7 cellular contexts compared by ENCODE assay signal in genomic region chr9:108848296-108848695, GRCh38.
DNase-seq lines count a peak whose midpoint lies in the region; TF ChIP-seq lines count a peak whose summit lies in the region.
"Not testable (repeated sequence)": the region's sequence is repeated elsewhere in the genome, so short reads cannot be mapped to it uniquely, and the experiment has no call there.

No MANE protein-coding gene starts in this region.

- POLR2A ChIA-PET in RWPE1 (lab: Yijun Ruan, JAX; ENCODE audit: low non-redundant PET) = not testable (repeated sequence)

- peak overlapping the region in 7 of 11 experiments; percentile 12 to 59 (median 39); a peak in 11 of 22 replicates for H3K4me2 ChIP-seq in BLaER1 treated with 17β-estradiol and CSF1 and Interleukin-3, amounts not matched to agents 10 nM and 100 nM

- H3K27ac ChIP-seq in BLaER1 treated with 17β-estradiol and CSF1 and Interleukin-3, amounts not matched to agents 10 nM and 100 nM = not testable (repeated sequence)
- H3K27ac ChIP-seq in RWPE1 = peak overlapping the region; percentile 63

- CTCF ChIA-PET in RWPE1 (lab: Yijun Ruan, JAX) = interaction anchor here (0.6 kb wide), 1 partner anchor 311 kb away, joined by 3 read pairs; no protein-coding TSS in a partner anchor

- H3K9me3 ChIP-seq in BLaER1 treated with 17β-estradiol and CSF1 and Interleukin-3, amounts not matched to agents 10 nM and 100 nM (replicated peaks in 1 of 11) = peaks cover 0 to 17% (median 0%) of the 10 kb centered on the region in 11 experiments; a peak in 5 of 22 replicates

- H3K27me3 ChIP-seq in BLaER1 treated with 17β-estradiol and CSF1 and Interleukin-3, amounts not matched to agents 10 nM and 100 nM = not testable (repeated sequence)

- not testable (repeated sequence) for TF ChIP-seq CTCF in RWPE1 (conservative IDR thresholded peaks at IDR 0.05; ENCODE audit: low read depth)

- H3K9ac ChIP-seq in BLaER1 treated with 17β-estradiol and CSF1 and Interleukin-3, amounts not matched to agents 10 nM and 100 nM = not testable (repeated sequence)

- not testable (repeated sequence) for H4K20me1 ChIP-seq in BLaER1 treated with 17β-estradiol and CSF1 and Interleukin-3, amounts not matched to agents 10 nM and 100 nM

- peak in 2 of 3 experiments; percentile 20 to 50 for DNase-seq in NCI-H1417 (lab: John Stamatoyannopoulos, UW)
- DNase-seq in NCI-H146 treated with DMSO at 0.1 percent for 48 hours (lab: John Stamatoyannopoulos, UW; ENCODE audit: unreplicated experiment) = peak; percentile 54
- peak; percentile 22 for DNase-seq in NCI-H345 (lab: John Stamatoyannopoulos, UW)
- peak; percentile 89 for DNase-seq in NCI-H748 (lab: John Stamatoyannopoulos, UW; ENCODE audit: unreplicated experiment)
- peak; percentile 9 for DNase-seq in NCI-H774 (lab: John Stamatoyannopoulos, UW)
- DNase-seq in RWPE1 (ENCODE audit: low spot score) = not testable (repeated sequence)

- H3K4me1 ChIP-seq in BLaER1 treated with 17β-estradiol and CSF1 and Interleukin-3, amounts not matched to agents 10 nM and 100 nM = peaks cover 13 to 51% (median 32%) of the 10 kb centered on the region in 10 experiments

- H3K4me3 ChIP-seq in BLaER1 treated with 17β-estradiol and CSF1 and Interleukin-3, amounts not matched to agents 10 nM and 100 nM = not testable (repeated sequence)

- H3K36me3 ChIP-seq in BLaER1 treated with 17β-estradiol and CSF1 and Interleukin-3, amounts not matched to agents 10 nM and 100 nM = not testable (repeated sequence)
